ENCODE assay signal across 12 cellular contexts in genomic region chr7:150736864-150737263, GRCh38. TPM values are rescaled to one million over a fixed set of nuclear protein-coding genes. Genes with fewer than 3 reads are reported as not detected.
DNase-seq lines count a peak whose midpoint lies in the region; ATAC-seq and TF ChIP-seq lines count a peak whose summit lies in the region.
"Had no signal": no experiment of that assay in that cellular context is flagged by ENCODE, and none has a peak within 500 bp of the region (broad histone marks: within the 10 kb centered on the region; RNA-seq: fewer than 3 reads in every experiment).

No MANE protein-coding gene starts in this region.

- H3K4me3 Mint-ChIP-seq in endothelial cell (ENCODE audit: unreplicated experiment) = peak overlapping the region; percentile 94

- H3K27me3 ChIP-seq in suprapubic skin = no peaks in the 10 kb centered on the region
- H3K27me3 ChIP-seq: SJSA1 had no signal

- ATAC-seq in HG03103 (IDR thresholded peaks at IDR 0.05; ENCODE audit: low read depth, unreplicated experiment) = peak; percentile 14

- 58% methylated on average over 4 of the region's 4 CpGs for WGBS in suprapubic skin

- DNase-seq in activated CD8-positive, alpha-beta memory T cell treated with anti-CD3 and anti-CD28 coated beads, Interleukin-2, amount 50 U/mL, for 48 hours = peak; percentile 67
- DNase-seq in activated CD8-positive, alpha-beta memory T cell treated with anti-CD3 and anti-CD28 coated beads, Interleukin-2, amount 50 U/mL, for 4 hours = no peak
- DNase-seq in endothelial cell (ENCODE audit: low spot score) (no peak), suprapubic skin (ENCODE audit: low spot score in 2 of 2) (no peak), NCI-H524 (lab: John Stamatoyannopoulos, UW) (no peak), Kasumi-1 (lab: John Stamatoyannopoulos, UW) (no peak)
- no peak for DNase-seq in stimulated activated CD4-positive, alpha-beta T cell treated with anti-CD3 and anti-CD28 coated beads, Interleukin-2, amount 100 ng/mL, for 24 hours
- DNase-seq: ACHN, midbrain had no signal

- no peak for TF ChIP-seq POLR2A in suprapubic skin (IDR thresholded peaks at IDR 0.05)

- H3K27me3 Mint-ChIP-seq in endothelial cell (ENCODE audit: unreplicated experiment) = peaks cover 3% of the 10 kb centered on the region

- H3K4me3 ChIP-seq in suprapubic skin = peak overlapping the region; percentile 48
- H3K4me3 ChIP-seq: SJSA1 had no signal

- H3K9me3 Mint-ChIP-seq in endothelial cell (ENCODE audit: unreplicated experiment) = no peaks in the 10 kb centered on the region

- no peak for TF ChIP-seq CTCF in endothelial cell (IDR thresholded peaks at IDR 0.05; ENCODE audit: unreplicated experiment)
- no peak for TF ChIP-seq CTCF in suprapubic skin (IDR thresholded peaks at IDR 0.05)

- H3K36me3 ChIP-seq in suprapubic skin = no peaks in the 10 kb centered on the region
- H3K36me3 ChIP-seq: SJSA1 had no signal

- H3K9me3 ChIP-seq in suprapubic skin = no peaks in the 10 kb centered on the region
- H3K9me3 ChIP-seq: SJSA1 had no signal

- peaks cover 45% of the 10 kb centered on the region for H3K36me3 Mint-ChIP-seq in endothelial cell (ENCODE audit: low read depth, unreplicated experiment)

- H3K27ac Mint-ChIP-seq in endothelial cell (ENCODE audit: unreplicated experiment) = peak overlapping the region; percentile 50

- peak overlapping the region; percentile 53 for H3K27ac ChIP-seq in suprapubic skin
- H3K27ac ChIP-seq: SJSA1 had no signal

- no peak for TF ChIP-seq EP300 in suprapubic skin (IDR thresholded peaks at IDR 0.05)

- peaks cover 65% of the 10 kb centered on the region for H3K4me1 Mint-ChIP-seq in endothelial cell (ENCODE audit: unreplicated experiment)

- peaks cover 5% of the 10 kb centered on the region for H3K4me1 ChIP-seq in suprapubic skin
- H3K4me1 ChIP-seq: SJSA1 had no signal

RNA-seq across cellular contexts. Expression of gene GIMAP5, which starts 0.4 kb away (rescaled TPM):
- total RNA-seq in endothelial cell (ENCODE audit: unreplicated experiment) (220 TPM), suprapubic skin (10 to 100 TPM in 1 of 4 donors, 1 to 10 TPM in 3; 2.8 to 15.0 (median 7.7) TPM)
- total RNA-seq: fibroblast of lung, SJSA1 had no signal

RNA-seq across cellular contexts. Expression of gene GIMAP1, which starts 20.5 kb away (rescaled TPM):
- total RNA-seq in endothelial cell (ENCODE audit: unreplicated experiment) (3.6 TPM), suprapubic skin (1 to 10 TPM in 3 of 4 donors, under 1 TPM in 1; 0.38 to 3.9 (median 2.2) TPM)
- total RNA-seq: SJSA1 had no signal

RNA-seq across cellular contexts. Expression of gene GIMAP2, which starts 51.4 kb away (rescaled TPM):
- total RNA-seq in endothelial cell (ENCODE audit: unreplicated experiment) = 1.9 TPM
- 1 to 10 TPM; 2.0 to 8.2 (median 2.9) TPM for total RNA-seq in suprapubic skin

Comparison
In these comparisons a context has a peak if more than half of its experiments do, and no peak if none do; other contexts are left out.
1. RNA of gene GIMAP5, which starts 0.4 kb away (total RNA-seq): 220 TPM in endothelial cell (single experiment); 2.8 to 15.0 TPM in suprapubic skin; every median in the first group is over 10 times any median in the second.